In the genomic region with DNA sequence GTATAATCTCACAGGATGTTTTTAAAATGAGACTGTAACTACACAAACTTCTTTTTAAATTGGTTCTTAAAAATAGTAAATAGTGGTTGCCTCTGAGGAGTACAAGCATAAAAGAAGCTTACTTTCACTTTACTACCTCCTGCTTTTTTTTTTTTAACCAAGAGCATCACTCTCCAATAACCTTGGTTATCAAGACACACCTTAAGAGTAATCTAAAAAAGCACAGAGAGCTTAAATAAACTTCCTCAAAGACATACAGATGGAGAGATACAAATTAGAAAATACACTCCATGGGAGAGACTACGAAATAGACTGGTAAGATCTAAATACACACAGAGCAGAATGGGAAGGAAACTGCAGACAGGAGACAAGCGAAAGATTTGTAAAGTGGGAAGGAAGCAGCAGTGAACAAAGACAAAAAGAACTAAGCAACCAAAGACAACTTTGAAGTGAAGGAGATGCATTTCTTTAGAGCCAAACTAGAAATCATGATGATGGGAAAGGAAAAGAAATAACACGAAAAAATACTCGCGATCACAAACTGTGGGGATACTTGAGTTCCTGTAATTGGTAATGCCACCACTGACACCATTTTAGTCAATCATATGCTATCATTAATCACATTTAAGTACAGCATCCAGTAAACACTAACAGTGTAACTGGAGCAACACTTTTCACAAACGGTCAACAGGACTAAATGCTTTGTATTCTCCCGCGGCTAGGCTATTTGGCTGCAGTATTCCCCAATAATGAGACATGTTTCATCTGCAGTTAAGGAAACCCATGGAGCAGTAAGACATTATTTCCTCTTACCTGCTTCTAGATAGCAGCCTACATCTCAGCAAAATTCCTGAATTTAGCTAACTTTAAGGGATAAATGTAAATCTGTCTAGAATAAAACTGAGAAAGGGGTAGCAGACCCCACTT, we compare ENCODE assay signal across 2 cellular contexts.
TF ChIP-seq lines count a peak whose summit lies in the region.

No MANE protein-coding gene starts in this region.

TF ChIP-seq in IMR-90, 13 proteins besides CTCF, POLR2A, EP300 and RAD21 (continued from another document):
- TF ChIP-seq, protein P1, sequence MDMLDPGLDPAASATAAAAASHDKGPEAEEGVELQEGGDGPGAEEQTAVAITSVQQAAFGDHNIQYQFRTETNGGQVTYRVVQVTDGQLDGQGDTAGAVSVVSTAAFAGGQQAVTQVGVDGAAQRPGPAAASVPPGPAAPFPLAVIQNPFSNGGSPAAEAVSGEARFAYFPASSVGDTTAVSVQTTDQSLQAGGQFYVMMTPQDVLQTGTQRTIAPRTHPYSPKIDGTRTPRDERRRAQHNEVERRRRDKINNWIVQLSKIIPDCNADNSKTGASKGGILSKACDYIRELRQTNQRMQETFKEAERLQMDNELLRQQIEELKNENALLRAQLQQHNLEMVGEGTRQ (IDR thresholded peaks at IDR 0.05; ENCODE audit: low read depth, low read length): no peak
- TF ChIP-seq MXI1 (IDR thresholded peaks at IDR 0.05; ENCODE audit: borderline replicate concordance, low read depth, low read length): no peak
- TF ChIP-seq CHD1 (IDR thresholded peaks at IDR 0.05; ENCODE audit: low read depth, low read length): no peak
- TF ChIP-seq RFX5 (IDR thresholded peaks at IDR 0.05; ENCODE audit: low read depth, low read length): no peak
- no peak for TF ChIP-seq MAFK (IDR thresholded peaks at IDR 0.05; ENCODE audit: low read depth, low read length)
- TF ChIP-seq, protein P2, sequence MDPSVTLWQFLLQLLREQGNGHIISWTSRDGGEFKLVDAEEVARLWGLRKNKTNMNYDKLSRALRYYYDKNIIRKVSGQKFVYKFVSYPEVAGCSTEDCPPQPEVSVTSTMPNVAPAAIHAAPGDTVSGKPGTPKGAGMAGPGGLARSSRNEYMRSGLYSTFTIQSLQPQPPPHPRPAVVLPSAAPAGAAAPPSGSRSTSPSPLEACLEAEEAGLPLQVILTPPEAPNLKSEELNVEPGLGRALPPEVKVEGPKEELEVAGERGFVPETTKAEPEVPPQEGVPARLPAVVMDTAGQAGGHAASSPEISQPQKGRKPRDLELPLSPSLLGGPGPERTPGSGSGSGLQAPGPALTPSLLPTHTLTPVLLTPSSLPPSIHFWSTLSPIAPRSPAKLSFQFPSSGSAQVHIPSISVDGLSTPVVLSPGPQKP (IDR thresholded peaks at IDR 0.05; ENCODE audit: borderline replicate concordance, low read depth, low read length): no peak
- TF ChIP-seq RCOR1 (IDR thresholded peaks at IDR 0.05; ENCODE audit: insufficient replicate concordance, low read length): no peak

TF ChIP-seq in liver, 16 proteins besides CTCF, POLR2A, EP300 and RAD21 (continued from another document):
- TF ChIP-seq, protein P3, sequence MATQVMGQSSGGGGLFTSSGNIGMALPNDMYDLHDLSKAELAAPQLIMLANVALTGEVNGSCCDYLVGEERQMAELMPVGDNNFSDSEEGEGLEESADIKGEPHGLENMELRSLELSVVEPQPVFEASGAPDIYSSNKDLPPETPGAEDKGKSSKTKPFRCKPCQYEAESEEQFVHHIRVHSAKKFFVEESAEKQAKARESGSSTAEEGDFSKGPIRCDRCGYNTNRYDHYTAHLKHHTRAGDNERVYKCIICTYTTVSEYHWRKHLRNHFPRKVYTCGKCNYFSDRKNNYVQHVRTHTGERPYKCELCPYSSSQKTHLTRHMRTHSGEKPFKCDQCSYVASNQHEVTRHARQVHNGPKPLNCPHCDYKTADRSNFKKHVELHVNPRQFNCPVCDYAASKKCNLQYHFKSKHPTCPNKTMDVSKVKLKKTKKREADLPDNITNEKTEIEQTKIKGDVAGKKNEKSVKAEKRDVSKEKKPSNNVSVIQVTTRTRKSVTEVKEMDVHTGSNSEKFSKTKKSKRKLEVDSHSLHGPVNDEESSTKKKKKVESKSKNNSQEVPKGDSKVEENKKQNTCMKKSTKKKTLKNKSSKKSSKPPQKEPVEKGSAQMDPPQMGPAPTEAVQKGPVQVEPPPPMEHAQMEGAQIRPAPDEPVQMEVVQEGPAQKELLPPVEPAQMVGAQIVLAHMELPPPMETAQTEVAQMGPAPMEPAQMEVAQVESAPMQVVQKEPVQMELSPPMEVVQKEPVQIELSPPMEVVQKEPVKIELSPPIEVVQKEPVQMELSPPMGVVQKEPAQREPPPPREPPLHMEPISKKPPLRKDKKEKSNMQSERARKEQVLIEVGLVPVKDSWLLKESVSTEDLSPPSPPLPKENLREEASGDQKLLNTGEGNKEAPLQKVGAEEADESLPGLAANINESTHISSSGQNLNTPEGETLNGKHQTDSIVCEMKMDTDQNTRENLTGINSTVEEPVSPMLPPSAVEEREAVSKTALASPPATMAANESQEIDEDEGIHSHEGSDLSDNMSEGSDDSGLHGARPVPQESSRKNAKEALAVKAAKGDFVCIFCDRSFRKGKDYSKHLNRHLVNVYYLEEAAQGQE (IDR thresholded peaks at IDR 0.05): no peak
- TF ChIP-seq SP1 (IDR thresholded peaks at IDR 0.05) (no peak), YY1 (IDR thresholded peaks at IDR 0.05) (no peak), GABPA (IDR thresholded peaks at IDR 0.05 in 1 of 2, conservative IDR thresholded peaks at IDR 0.05 in 1 of 2) (no peak), TAF1 (conservative IDR thresholded peaks at IDR 0.05) (no peak), HNF4G (IDR thresholded peaks at IDR 0.05) (no peak), EGR1 (IDR thresholded peaks at IDR 0.05; ENCODE audit: low read depth in 2 of 2) (no peak), NR2F2 (IDR thresholded peaks at IDR 0.05) (no peak), FOXA2 (IDR thresholded peaks at IDR 0.05) (no peak), RXRA (IDR thresholded peaks at IDR 0.05) (no peak), FOXA1 (IDR thresholded peaks at IDR 0.05) (no peak), JUND (IDR thresholded peaks at IDR 0.05) (no peak), HNF4A (conservative IDR thresholded peaks at IDR 0.05) (no peak)
- TF ChIP-seq, protein P4, sequence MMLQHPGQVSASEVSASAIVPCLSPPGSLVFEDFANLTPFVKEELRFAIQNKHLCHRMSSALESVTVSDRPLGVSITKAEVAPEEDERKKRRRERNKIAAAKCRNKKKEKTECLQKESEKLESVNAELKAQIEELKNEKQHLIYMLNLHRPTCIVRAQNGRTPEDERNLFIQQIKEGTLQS (IDR thresholded peaks at IDR 0.05): no peak
- TF ChIP-seq, protein P5, sequence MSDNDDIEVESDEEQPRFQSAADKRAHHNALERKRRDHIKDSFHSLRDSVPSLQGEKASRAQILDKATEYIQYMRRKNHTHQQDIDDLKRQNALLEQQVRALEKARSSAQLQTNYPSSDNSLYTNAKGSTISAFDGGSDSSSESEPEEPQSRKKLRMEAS (IDR thresholded peaks at IDR 0.05): no peak
